ENCODE assay signal across 26 cellular contexts in genomic region chr9:125960631-125961030, GRCh38.
"Had no signal": no experiment of that assay in that cellular context is flagged by ENCODE, and none has a peak within 500 bp of the region (broad histone marks: within the 10 kb centered on the region; RNA-seq: fewer than 3 reads in every experiment).

No MANE protein-coding gene starts in this region.

- DNase-seq: activated CD4-positive, alpha-beta T cell treated with anti-CD3 and anti-CD28 coated beads for 48 hours; activated CD4-positive, alpha-beta T cell treated with anti-CD3 and anti-CD28 coated beads, Interleukin-2, amount 50 U/mL, for 48 hours; activated CD8-positive, alpha-beta memory T cell treated with anti-CD3 and anti-CD28 coated beads for 24 hours; activated effector memory CD4-positive, alpha-beta T cell treated with anti-CD3 and anti-CD28 coated beads, Interleukin-2, amount 50 U/mL, for 16 hours; activated naive CD4-positive, alpha-beta T cell treated with anti-CD3 and anti-CD28 coated beads for 36 hours; activated naive CD8-positive, alpha-beta T cell treated with anti-CD3 and anti-CD28 coated beads for 36 hours; adrenal gland; endodermal cell; foreskin fibroblast; kidney glomerular epithelial cell; left lung; naive thymus-derived CD8-positive, alpha-beta T cell; sigmoid colon; stimulated activated CD4-positive, alpha-beta T cell treated with anti-CD3 and anti-CD28 coated beads, Interleukin-2, amount 100 ng/mL, for 24 hours; stimulated activated naive CD4-positive, alpha-beta T cell; T-helper 17 cell; T1000; WERI-Rb-1 had no signal

- H3K27ac ChIP-seq: adrenal gland, ascending aorta, coronary artery, left lung, neutrophil, sigmoid colon, SK-N-MC, tibial nerve, WERI-Rb-1 had no signal

- H3K27me3 Mint-ChIP-seq: activated naive CD8-positive, alpha-beta T cell treated with anti-CD3 and anti-CD28 coated beads for 36 hours; naive thymus-derived CD8-positive, alpha-beta T cell; T-helper 17 cell had no signal

- H3K4me3 ChIP-seq: adrenal gland, ascending aorta, coronary artery, left lung, sigmoid colon, SK-N-MC, smooth muscle cell, tibial nerve had no signal

- H3K36me3 Mint-ChIP-seq: activated naive CD8-positive, alpha-beta T cell treated with anti-CD3 and anti-CD28 coated beads for 36 hours had no signal

- H3K27ac Mint-ChIP-seq: activated naive CD4-positive, alpha-beta T cell treated with anti-CD3 and anti-CD28 coated beads for 36 hours; activated naive CD8-positive, alpha-beta T cell treated with anti-CD3 and anti-CD28 coated beads for 36 hours; endodermal cell; naive thymus-derived CD8-positive, alpha-beta T cell; T-helper 17 cell had no signal

- ATAC-seq: activated CD4-positive, CD25-positive, alpha-beta regulatory T cell treated with anti-CD3 and anti-CD28 coated beads, Interleukin-2, amount 50 U/mL, for 24 hours; esophagus mucosa; left lung; naive thymus-derived CD8-positive, alpha-beta T cell; T-helper 17 cell had no signal

- H3K4me3 Mint-ChIP-seq: activated naive CD4-positive, alpha-beta T cell treated with anti-CD3 and anti-CD28 coated beads for 36 hours; activated naive CD8-positive, alpha-beta T cell treated with anti-CD3 and anti-CD28 coated beads for 36 hours; endodermal cell; naive thymus-derived CD8-positive, alpha-beta T cell; T-helper 17 cell had no signal

- H3K4me1 Mint-ChIP-seq: activated naive CD8-positive, alpha-beta T cell treated with anti-CD3 and anti-CD28 coated beads for 36 hours had no signal

- H3K9me3 Mint-ChIP-seq: activated naive CD4-positive, alpha-beta T cell treated with anti-CD3 and anti-CD28 coated beads for 36 hours; activated naive CD8-positive, alpha-beta T cell treated with anti-CD3 and anti-CD28 coated beads for 36 hours; endodermal cell; naive thymus-derived CD8-positive, alpha-beta T cell had no signal
